Comparison of ENCODE assay signal across 8 cellular contexts in the genomic region with DNA sequence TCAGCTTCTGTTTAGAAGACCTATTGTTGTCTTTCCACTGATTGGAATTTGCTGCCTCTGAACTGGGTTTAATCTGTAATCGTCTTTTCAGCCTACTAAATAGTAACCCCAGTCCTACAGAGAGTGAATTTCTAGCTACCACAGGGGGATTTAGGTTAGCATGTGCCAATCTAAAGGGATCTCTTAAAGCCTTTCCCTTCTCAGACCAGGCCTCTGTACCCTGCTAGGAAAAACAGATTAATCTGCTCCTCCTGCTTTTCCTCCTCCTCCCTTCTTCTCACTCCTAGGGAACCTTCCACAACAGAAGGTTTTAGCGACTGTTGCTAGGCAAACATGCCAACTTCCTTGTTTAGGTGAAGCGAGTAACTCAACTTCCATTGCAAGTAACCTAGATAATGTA. TPM values are rescaled to one million over a fixed set of nuclear protein-coding genes. Genes with fewer than 3 reads are reported as not detected.
DNase-seq lines count a peak whose midpoint lies in the region; ATAC-seq and TF ChIP-seq lines count a peak whose summit lies in the region.

No MANE protein-coding gene starts in this region.

- 17 to 22% methylated on average over 3 of the region's 3 CpGs for WGBS in lung, 2 donors

- H3K27me3 ChIP-seq in NT2/D1 (ENCODE audit: insufficient read depth, insufficient read length) = no peaks in the 10 kb centered on the region
- H3K27me3 ChIP-seq in lung (ENCODE audit: control insufficient read depth, insufficient read depth) = no peaks in the 10 kb centered on the region
- no peaks in the 10 kb centered on the region for H3K27me3 ChIP-seq in vagina

- intact Hi-C loops in vagina (cut with DNase I) = no loop called here

- no peak for TF ChIP-seq POLR2A in vagina (IDR thresholded peaks at IDR 0.05)

- H3K4me1 ChIP-seq in NT2/D1 (ENCODE audit: insufficient read depth, insufficient read length) (no peaks in the 10 kb centered on the region), lung (ENCODE audit: control insufficient read depth in 2 of 2, insufficient read depth in 2 of 2, low read length in 2 of 2) (peaks cover 0 to 7% of the 10 kb centered on the region in 2 donors), vagina (peaks cover 36% of the 10 kb centered on the region)

- H3K9me3 ChIP-seq in NT2/D1 (ENCODE audit: insufficient read depth, low read length) (no peaks in the 10 kb centered on the region), lung (ENCODE audit: control insufficient read depth in 2 of 2, insufficient read depth in 1 of 2, low read length in 1 of 2) (no peaks in the 10 kb centered on the region), vagina (no peaks in the 10 kb centered on the region)

- ATAC-seq in lung (ENCODE audit: insufficient read depth, low FRiP score) (no peak), HG03196 (IDR thresholded peaks at IDR 0.05; ENCODE audit: unreplicated experiment) (no peak), GM21825 (IDR thresholded peaks at IDR 0.05; ENCODE audit: unreplicated experiment) (no peak)

- H3K36me3 ChIP-seq in NT2/D1 (ENCODE audit: insufficient read depth, insufficient read length, low read length) (peaks cover 24% of the 10 kb centered on the region), lung (ENCODE audit: control insufficient read depth in 2 of 2, insufficient read depth in 2 of 2, low read length in 2 of 2) (no peaks in the 10 kb centered on the region), vagina (no peaks in the 10 kb centered on the region)

- H3K4me3 ChIP-seq in NT2/D1 (ENCODE audit: insufficient read length, low read depth) (no peak overlapping the region), lung (no peak overlapping the region), vagina (no peak overlapping the region)

- DNase-seq in NCI-H748 (lab: John Stamatoyannopoulos, UW; ENCODE audit: unreplicated experiment) = peak; percentile 28
- DNase-seq in NCI-H748 treated with DMSO at 0.1 percent for 48 hours (lab: John Stamatoyannopoulos, UW) = no peak
- DNase-seq in NT2/D1 (ENCODE audit: low read depth, low spot score) = peak; percentile 64
- DNase-seq in central memory CD4-positive, alpha-beta T cell = peak; percentile 4
- DNase-seq in lung (ENCODE audit: low spot score) = peak; percentile 40
- DNase-seq in vagina (ENCODE audit: extremely low spot score in 2 of 2) = no peak

- H3K27ac ChIP-seq in lung (ENCODE audit: low read depth in 1 of 2, low read length in 1 of 2) = peak overlapping the region in 1 of 2 donors; percentile 91
- H3K27ac ChIP-seq in vagina = peak overlapping the region; percentile 93

- TF ChIP-seq CTCF in lung (IDR thresholded peaks at IDR 0.05; ENCODE audit: control extremely low read depth, extremely low read depth) (no peak), vagina (IDR thresholded peaks at IDR 0.05) (no peak)

- peak overlapping the region; percentile 83 for H3K9ac ChIP-seq in NT2/D1 (ENCODE audit: insufficient read length, low read depth)

RNA-seq across cellular contexts. Expression of gene RC3H1, which starts 1.3 kb away (rescaled TPM):
- total RNA-seq in lung = 10 to 100 TPM; 29.2 to 51.5 TPM
- 1 to 10 TPM; 3.8 to 5.1 TPM for polyA plus RNA-seq in lung
- 25.3 TPM for total RNA-seq in vagina

Comparison
In these comparisons a context has a peak if more than half of its experiments do, and no peak if none do; other contexts are left out.
1. DNase-seq: peak in NCI-H748 (single experiment), NT2/D1 (single experiment), central memory CD4-positive, alpha-beta T cell (single experiment) and lung (single experiment); none in NCI-H748 treated with DMSO at 0.1 percent for 48 hours (single experiment) and vagina (0 of 2).